In genomic region chr4:55116450-55116849, GRCh38 we compare ENCODE assay signal across 1 cellular context.
TF ChIP-seq lines count a peak whose summit lies in the region.

No MANE protein-coding gene starts in this region.

TF ChIP-seq in WTC11, 78 proteins besides CTCF, POLR2A, EP300 and RAD21 (continued from another document):
- TF ChIP-seq ATF6 (CRISPR knock-in tag; IDR thresholded peaks at IDR 0.05) (no peak), TEAD1 (CRISPR knock-in tag; IDR thresholded peaks at IDR 0.05) (no peak), PREB (CRISPR knock-in tag; IDR thresholded peaks at IDR 0.05; ENCODE audit: borderline replicate concordance) (no peak), JUN (CRISPR knock-in tag; IDR thresholded peaks at IDR 0.05) (no peak), ZBTB43 (CRISPR knock-in tag; IDR thresholded peaks at IDR 0.05) (no peak), NR3C1 (CRISPR knock-in tag; conservative IDR thresholded peaks at IDR 0.05; ENCODE audit: low read depth) (no peak), SMAD4 (CRISPR knock-in tag; IDR thresholded peaks at IDR 0.05) (no peak)
- TF ChIP-seq, protein P1, sequence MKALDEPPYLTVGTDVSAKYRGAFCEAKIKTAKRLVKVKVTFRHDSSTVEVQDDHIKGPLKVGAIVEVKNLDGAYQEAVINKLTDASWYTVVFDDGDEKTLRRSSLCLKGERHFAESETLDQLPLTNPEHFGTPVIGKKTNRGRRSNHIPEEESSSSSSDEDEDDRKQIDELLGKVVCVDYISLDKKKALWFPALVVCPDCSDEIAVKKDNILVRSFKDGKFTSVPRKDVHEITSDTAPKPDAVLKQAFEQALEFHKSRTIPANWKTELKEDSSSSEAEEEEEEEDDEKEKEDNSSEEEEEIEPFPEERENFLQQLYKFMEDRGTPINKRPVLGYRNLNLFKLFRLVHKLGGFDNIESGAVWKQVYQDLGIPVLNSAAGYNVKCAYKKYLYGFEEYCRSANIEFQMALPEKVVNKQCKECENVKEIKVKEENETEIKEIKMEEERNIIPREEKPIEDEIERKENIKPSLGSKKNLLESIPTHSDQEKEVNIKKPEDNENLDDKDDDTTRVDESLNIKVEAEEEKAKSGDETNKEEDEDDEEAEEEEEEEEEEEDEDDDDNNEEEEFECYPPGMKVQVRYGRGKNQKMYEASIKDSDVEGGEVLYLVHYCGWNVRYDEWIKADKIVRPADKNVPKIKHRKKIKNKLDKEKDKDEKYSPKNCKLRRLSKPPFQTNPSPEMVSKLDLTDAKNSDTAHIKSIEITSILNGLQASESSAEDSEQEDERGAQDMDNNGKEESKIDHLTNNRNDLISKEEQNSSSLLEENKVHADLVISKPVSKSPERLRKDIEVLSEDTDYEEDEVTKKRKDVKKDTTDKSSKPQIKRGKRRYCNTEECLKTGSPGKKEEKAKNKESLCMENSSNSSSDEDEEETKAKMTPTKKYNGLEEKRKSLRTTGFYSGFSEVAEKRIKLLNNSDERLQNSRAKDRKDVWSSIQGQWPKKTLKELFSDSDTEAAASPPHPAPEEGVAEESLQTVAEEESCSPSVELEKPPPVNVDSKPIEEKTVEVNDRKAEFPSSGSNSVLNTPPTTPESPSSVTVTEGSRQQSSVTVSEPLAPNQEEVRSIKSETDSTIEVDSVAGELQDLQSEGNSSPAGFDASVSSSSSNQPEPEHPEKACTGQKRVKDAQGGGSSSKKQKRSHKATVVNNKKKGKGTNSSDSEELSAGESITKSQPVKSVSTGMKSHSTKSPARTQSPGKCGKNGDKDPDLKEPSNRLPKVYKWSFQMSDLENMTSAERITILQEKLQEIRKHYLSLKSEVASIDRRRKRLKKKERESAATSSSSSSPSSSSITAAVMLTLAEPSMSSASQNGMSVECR (CRISPR knock-in tag; IDR thresholded peaks at IDR 0.05; ENCODE audit: borderline replicate concordance), result no peak
- TF ChIP-seq, protein P2, sequence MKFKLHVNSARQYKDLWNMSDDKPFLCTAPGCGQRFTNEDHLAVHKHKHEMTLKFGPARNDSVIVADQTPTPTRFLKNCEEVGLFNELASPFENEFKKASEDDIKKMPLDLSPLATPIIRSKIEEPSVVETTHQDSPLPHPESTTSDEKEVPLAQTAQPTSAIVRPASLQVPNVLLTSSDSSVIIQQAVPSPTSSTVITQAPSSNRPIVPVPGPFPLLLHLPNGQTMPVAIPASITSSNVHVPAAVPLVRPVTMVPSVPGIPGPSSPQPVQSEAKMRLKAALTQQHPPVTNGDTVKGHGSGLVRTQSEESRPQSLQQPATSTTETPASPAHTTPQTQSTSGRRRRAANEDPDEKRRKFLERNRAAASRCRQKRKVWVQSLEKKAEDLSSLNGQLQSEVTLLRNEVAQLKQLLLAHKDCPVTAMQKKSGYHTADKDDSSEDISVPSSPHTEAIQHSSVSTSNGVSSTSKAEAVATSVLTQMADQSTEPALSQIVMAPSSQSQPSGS (CRISPR knock-in tag; IDR thresholded peaks at IDR 0.05; ENCODE audit: borderline replicate concordance, low read depth), result no peak
